ENCODE assay signal across 9 cellular contexts in genomic region chr15:76147906-76148553, GRCh38.
DNase-seq lines count a peak whose midpoint lies in the region; ATAC-seq and TF ChIP-seq lines count a peak whose summit lies in the region.
"Had no signal": no experiment of that assay in that cellular context is flagged by ENCODE, and none has a peak within 500 bp of the region (broad histone marks: within the 10 kb centered on the region; RNA-seq: fewer than 3 reads in every experiment).

No MANE protein-coding gene starts in this region.

- no peaks in the 10 kb centered on the region for H3K4me1 Mint-ChIP-seq in activated T-helper 1 cell treated with anti-CD3 and anti-CD28 coated beads, Interleukin-12 subunit alpha, Interleukin-12 subunit beta, Interleukin-2, Interleukin-4 antibody, amounts not matched to agents 30 ng/mL and 10 ng/mL and 1 ng/mL, durations not matched to agents 14 hours and 24 hours and 36 hours (ENCODE audit: low read depth)
- H3K4me1 Mint-ChIP-seq in progenitor cell of endocrine pancreas (ENCODE audit: low read depth), result peaks cover 10% of the 10 kb centered on the region

- no peaks in the 10 kb centered on the region for H4K20me1 ChIP-seq in OCI-LY7 (ENCODE audit: insufficient read depth, low read length)

- DNase-seq in Ammon's horn (ENCODE audit: low spot score) (peak; percentile 33), OCI-LY7 (ENCODE audit: low spot score) (peak; percentile 65), foreskin melanocyte (peak; percentile 5), progenitor cell of endocrine pancreas (ENCODE audit: low spot score, unreplicated experiment) (peak; percentile 74)
- peak; percentile 43 for DNase-seq in activated T-helper 1 cell treated with anti-CD3 and anti-CD28 coated beads, Interleukin-12 subunit alpha, Interleukin-12 subunit beta, Interleukin-2, Interleukin-4 antibody, amounts not matched to agents 30 ng/mL and 10 ng/mL and 1 ng/mL, durations not matched to agents 14 hours and 24 hours and 36 hours (ENCODE audit: low spot score)

- no peak overlapping the region for H3K27ac ChIP-seq in OCI-LY7 (ENCODE audit: low read depth, low read length, poor library complexity, severe bottlenecking)
- H3K27ac ChIP-seq: skin epidermis had no signal

- POLR2A ChIA-PET in OCI-LY7 (lab: Charles Lee), result no interaction called here

- H3K36me3 ChIP-seq in OCI-LY7 (ENCODE audit: insufficient read depth, low read length), result no peaks in the 10 kb centered on the region

- no peak overlapping the region for H3K27ac Mint-ChIP-seq in activated T-helper 1 cell treated with anti-CD3 and anti-CD28 coated beads, Interleukin-12 subunit alpha, Interleukin-12 subunit beta, Interleukin-2, Interleukin-4 antibody, amounts not matched to agents 30 ng/mL and 10 ng/mL and 1 ng/mL, durations not matched to agents 14 hours and 24 hours and 36 hours
- H3K27ac Mint-ChIP-seq in progenitor cell of endocrine pancreas, result peak overlapping the region; percentile 0

- no peaks in the 10 kb centered on the region for H3K9me2 ChIP-seq in OCI-LY7 (ENCODE audit: insufficient read depth, low read length)

- peak; percentile 98 for TF ChIP-seq CTCF in OCI-LY7 (conservative IDR thresholded peaks at IDR 0.05; ENCODE audit: low read length)
- peak; percentile 97 for TF ChIP-seq CTCF in progenitor cell of endocrine pancreas (IDR thresholded peaks at IDR 0.05; ENCODE audit: unreplicated experiment)

- H2AFZ ChIP-seq in OCI-LY7 (ENCODE audit: low read length), result no peak overlapping the region

- H3K79me2 ChIP-seq in OCI-LY7 (ENCODE audit: insufficient read depth, low read depth, low read length), result no peaks in the 10 kb centered on the region

- CTCF ChIA-PET in OCI-LY7 (lab: Charles Lee; ENCODE audit: unreplicated experiment), result no interaction called here

- intact Hi-C loops in OCI-LY7 (cut with micrococcal nuclease; ENCODE audit: unreplicated experiment), result loop anchor here (10.0 kb wide), 1 partner anchor 423 kb away; a partner anchor contains a TSS
- intact Hi-C loops in activated T-helper 1 cell treated with anti-CD3 and anti-CD28 coated beads, Interleukin-12 subunit alpha, Interleukin-12 subunit beta, Interleukin-2, Interleukin-4 antibody, amounts not matched to agents 30 ng/mL and 10 ng/mL and 1 ng/mL, durations not matched to agents 14 hours and 24 hours and 36 hours (cut with micrococcal nuclease), result loop anchor here (5.0 kb wide), 1 partner anchor 346 kb away; no protein-coding TSS in a partner anchor

- peaks cover 24% of the 10 kb centered on the region for H3K27me3 Mint-ChIP-seq in activated T-helper 1 cell treated with anti-CD3 and anti-CD28 coated beads, Interleukin-12 subunit alpha, Interleukin-12 subunit beta, Interleukin-2, Interleukin-4 antibody, amounts not matched to agents 30 ng/mL and 10 ng/mL and 1 ng/mL, durations not matched to agents 14 hours and 24 hours and 36 hours (ENCODE audit: insufficient read depth)
- peaks cover 49% of the 10 kb centered on the region for H3K27me3 Mint-ChIP-seq in progenitor cell of endocrine pancreas

- H3K4me3 Mint-ChIP-seq in activated T-helper 1 cell treated with anti-CD3 and anti-CD28 coated beads, Interleukin-12 subunit alpha, Interleukin-12 subunit beta, Interleukin-2, Interleukin-4 antibody, amounts not matched to agents 30 ng/mL and 10 ng/mL and 1 ng/mL, durations not matched to agents 14 hours and 24 hours and 36 hours, result no peak overlapping the region
- H3K4me3 Mint-ChIP-seq in progenitor cell of endocrine pancreas (ENCODE audit: low read depth), result peak overlapping the region; percentile 35

- ATAC-seq in GM19452 (IDR thresholded peaks at IDR 0.05; ENCODE audit: unreplicated experiment) (peak; percentile 51), HG03095 (IDR thresholded peaks at IDR 0.05; ENCODE audit: unreplicated experiment) (no peak), HG03432 (IDR thresholded peaks at IDR 0.05; ENCODE audit: unreplicated experiment) (no peak)

- H3K4me2 ChIP-seq in OCI-LY7 (ENCODE audit: low read length), result no peak overlapping the region

- no peaks in the 10 kb centered on the region for H3K9me3 ChIP-seq in OCI-LY7 (ENCODE audit: low read length)

- BruUV-seq in OCI-LY7 (replicated peaks; lab: Mats Ljungman, UMichigan), result no TSS peak

- H3K9me3 Mint-ChIP-seq in activated T-helper 1 cell treated with anti-CD3 and anti-CD28 coated beads, Interleukin-12 subunit alpha, Interleukin-12 subunit beta, Interleukin-2, Interleukin-4 antibody, amounts not matched to agents 30 ng/mL and 10 ng/mL and 1 ng/mL, durations not matched to agents 14 hours and 24 hours and 36 hours, result no peaks in the 10 kb centered on the region
- H3K9me3 Mint-ChIP-seq in progenitor cell of endocrine pancreas (ENCODE audit: low read depth), result no peaks in the 10 kb centered on the region

- H3K36me3 Mint-ChIP-seq in activated T-helper 1 cell treated with anti-CD3 and anti-CD28 coated beads, Interleukin-12 subunit alpha, Interleukin-12 subunit beta, Interleukin-2, Interleukin-4 antibody, amounts not matched to agents 30 ng/mL and 10 ng/mL and 1 ng/mL, durations not matched to agents 14 hours and 24 hours and 36 hours (ENCODE audit: low read depth), result no peaks in the 10 kb centered on the region
- H3K36me3 Mint-ChIP-seq in progenitor cell of endocrine pancreas (ENCODE audit: insufficient read depth), result no peaks in the 10 kb centered on the region

- H3K4me3 ChIP-seq in OCI-LY7 (ENCODE audit: low read depth, low read length, poor library complexity, severe bottlenecking), result no peak overlapping the region
- H3K4me3 ChIP-seq: skin epidermis had no signal

- peaks cover 9% of the 10 kb centered on the region for H3K4me1 ChIP-seq in OCI-LY7 (ENCODE audit: insufficient read depth, low read length, poor library complexity, severe bottlenecking)

Comparison
In these comparisons a context has a peak if more than half of its experiments do, and no peak if none do; other contexts are left out.
1. DNase-seq: peak in every context shown above with its lines; median percentile 74 in progenitor cell of endocrine pancreas; 65 in OCI-LY7; 43 in activated T-helper 1 cell treated with anti-CD3 and anti-CD28 coated beads, Interleukin-12 subunit alpha, Interleukin-12 subunit beta, Interleukin-2, Interleukin-4 antibody, amounts not matched to agents 30 ng/mL and 10 ng/mL and 1 ng/mL, durations not matched to agents 14 hours and 24 hours and 36 hours; 33 in Ammon's horn; 5 in foreskin melanocyte.